In the genomic region with DNA sequence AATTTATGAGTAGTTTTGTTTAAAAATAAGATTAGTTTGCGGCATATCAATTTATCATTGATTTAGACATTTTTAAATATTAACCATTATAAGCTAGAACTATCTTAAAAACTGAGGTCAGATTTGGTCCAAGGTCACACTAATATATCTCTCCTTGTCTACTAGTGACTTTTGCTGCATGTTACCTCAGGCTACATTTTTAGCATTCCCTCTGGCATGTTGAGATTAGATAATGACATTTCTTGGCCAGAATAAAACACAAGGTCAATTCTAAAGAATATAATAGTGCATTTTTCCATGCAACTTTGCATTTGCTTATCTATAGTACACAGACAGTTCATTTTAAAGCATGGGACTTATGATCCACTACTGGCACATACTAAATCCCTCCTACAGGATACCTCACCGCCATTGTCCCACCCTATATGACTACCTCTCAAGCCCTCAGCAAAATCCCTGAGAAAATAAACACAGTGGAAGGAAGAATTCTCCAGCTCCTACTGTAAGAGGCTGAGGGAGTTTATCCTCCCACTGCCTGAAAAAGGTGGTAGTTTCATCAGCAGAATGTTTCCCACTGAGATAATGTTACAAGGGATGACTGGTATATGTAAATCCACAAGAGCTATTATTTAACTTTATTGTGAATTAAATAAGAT, we compare ENCODE assay signal across 21 cellular contexts.
"Had no signal": no experiment of that assay in that cellular context is flagged by ENCODE, and none has a peak within 500 bp of the region (broad histone marks: within the 10 kb centered on the region; RNA-seq: fewer than 3 reads in every experiment).

No MANE protein-coding gene starts in this region.

- H3K4me3 Mint-ChIP-seq: activated CD4-positive, alpha-beta T cell treated with anti-CD3 and anti-CD28 coated beads, Interleukin-2, amount 10 ng/mL, durations not matched to agents 24 days and 14 days; activated CD8-positive, alpha-beta T cell treated with anti-CD3 and anti-CD28 coated beads for 36 hours; activated naive CD8-positive, alpha-beta T cell treated with anti-CD3 and anti-CD28 coated beads, Interleukin-2, amount 10 ng/mL, durations not matched to agents 7 days and 5 days; brain; memory B cell; naive thymus-derived CD4-positive, alpha-beta T cell had no signal

- H3K9me3 ChIP-seq: tibial nerve, uterus had no signal

- H3K27me3 Mint-ChIP-seq: activated CD4-positive, alpha-beta T cell treated with anti-CD3 and anti-CD28 coated beads, Interleukin-2, amount 10 ng/mL, durations not matched to agents 24 days and 14 days; activated CD8-positive, alpha-beta T cell treated with anti-CD3 and anti-CD28 coated beads for 36 hours; activated naive CD8-positive, alpha-beta T cell treated with anti-CD3 and anti-CD28 coated beads, Interleukin-2, amount 10 ng/mL, durations not matched to agents 7 days and 5 days; brain; memory B cell; naive thymus-derived CD4-positive, alpha-beta T cell had no signal

- H3K9me3 Mint-ChIP-seq: activated CD4-positive, alpha-beta T cell treated with anti-CD3 and anti-CD28 coated beads, Interleukin-2, amount 10 ng/mL, durations not matched to agents 24 days and 14 days; activated CD8-positive, alpha-beta T cell treated with anti-CD3 and anti-CD28 coated beads for 36 hours; activated T-helper 2 cell treated with anti-CD3 and anti-CD28 coated beads, Interferon-gamma antibody, Interleukin-2, Interleukin-4, amounts not matched to agents 10 μg/mL and 5 μg/mL and 100 μg/mL, durations not matched to agents 14 hours and 24 hours and 36 hours; brain had no signal

- H3K27me3 ChIP-seq: foreskin keratinocyte, tibial nerve, uterus had no signal

- H3K9ac ChIP-seq: parathyroid adenoma had no signal

- H3K79me2 ChIP-seq: parathyroid adenoma had no signal

- ATAC-seq: activated CD8-positive, alpha-beta T cell treated with anti-CD3 and anti-CD28 coated beads for 36 hours; foreskin keratinocyte; naive thymus-derived CD4-positive, alpha-beta T cell; stimulated activated naive CD8-positive, alpha-beta T cell treated with anti-CD3 and anti-CD28 coated beads, Interleukin-15, Interleukin-2, amounts not matched to agents 100 U/mL and 50 U/mL, for 24 hours had no signal

- H3K36me3 Mint-ChIP-seq: activated naive CD8-positive, alpha-beta T cell treated with anti-CD3 and anti-CD28 coated beads, Interleukin-2, amount 10 ng/mL, durations not matched to agents 7 days and 5 days; brain; memory B cell; naive thymus-derived CD4-positive, alpha-beta T cell had no signal

- H3K36me3 ChIP-seq: tibial nerve, uterus had no signal

- H3K4me3 ChIP-seq: tibial nerve, uterus had no signal

- H3K4me1 Mint-ChIP-seq: activated CD4-positive, alpha-beta T cell treated with anti-CD3 and anti-CD28 coated beads, Interleukin-2, amount 10 ng/mL, durations not matched to agents 24 days and 14 days; activated naive CD8-positive, alpha-beta T cell treated with anti-CD3 and anti-CD28 coated beads, Interleukin-2, amount 10 ng/mL, durations not matched to agents 7 days and 5 days; brain; memory B cell; naive thymus-derived CD4-positive, alpha-beta T cell had no signal

- H2AFZ ChIP-seq: parathyroid adenoma had no signal

- H3K4me1 ChIP-seq: foreskin keratinocyte, parathyroid adenoma, tibial nerve, uterus had no signal

- H3K27ac Mint-ChIP-seq: activated CD4-positive, alpha-beta T cell treated with anti-CD3 and anti-CD28 coated beads, Interleukin-2, amount 10 ng/mL, durations not matched to agents 24 days and 14 days; activated CD8-positive, alpha-beta T cell treated with anti-CD3 and anti-CD28 coated beads for 36 hours; activated naive CD8-positive, alpha-beta T cell treated with anti-CD3 and anti-CD28 coated beads, Interleukin-2, amount 10 ng/mL, durations not matched to agents 7 days and 5 days; activated T-helper 2 cell treated with anti-CD3 and anti-CD28 coated beads, Interferon-gamma antibody, Interleukin-2, Interleukin-4, amounts not matched to agents 10 μg/mL and 5 μg/mL and 100 μg/mL, durations not matched to agents 14 hours and 24 hours and 36 hours; brain; memory B cell; naive thymus-derived CD4-positive, alpha-beta T cell had no signal

- H3K27ac ChIP-seq: foreskin keratinocyte, parathyroid adenoma, tibial nerve, uterus had no signal

- DNase-seq: activated CD4-positive, alpha-beta T cell treated with anti-CD3 and anti-CD28 coated beads, Interleukin-2, amount 10 ng/mL, durations not matched to agents 24 days and 14 days; activated CD8-positive, alpha-beta T cell treated with anti-CD3 and anti-CD28 coated beads for 36 hours; activated naive CD4-positive, alpha-beta T cell treated with Interleukin-2 at 50 U/mL for 16 hours; activated naive CD8-positive, alpha-beta T cell treated with anti-CD3 and anti-CD28 coated beads, Interleukin-2, amount 10 ng/mL, durations not matched to agents 7 days and 5 days; activated T-cell treated with anti-CD3 and anti-CD28 coated beads, Interleukin-2, amount 50 U/mL, for 1 hour; amygdala; dermis blood vessel endothelial cell; effector memory CD4-positive, alpha-beta T cell; foreskin keratinocyte; hypothalamus; naive thymus-derived CD4-positive, alpha-beta T cell; stimulated activated CD4-positive, alpha-beta T cell treated with anti-CD3 and anti-CD28 coated beads, Interleukin-12 subunit alpha, Interleukin-12 subunit beta, amount 100 ng/mL, for 4 hours; stimulated activated naive CD8-positive, alpha-beta T cell treated with anti-CD3 and anti-CD28 coated beads, Interleukin-15, Interleukin-2, amounts not matched to agents 100 U/mL and 50 U/mL, for 24 hours; T-helper 1 cell; T-helper 9 cell; uterus had no signal
